ENCODE assay signal across 1 cellular context in genomic region chr6:24394777-24395437, GRCh38.
TF ChIP-seq lines count a peak whose summit lies in the region.

No MANE protein-coding gene starts in this region.

TF ChIP-seq in K562, 482 proteins besides CTCF, POLR2A, EP300 and RAD21 (continued from another document):
- TF ChIP-seq POLR2G (IDR thresholded peaks at IDR 0.05; ENCODE audit: low read depth, low read length), result no peak
- no peak for TF ChIP-seq IRF1 (CRISPR knock-in tag; IDR thresholded peaks at IDR 0.05; ENCODE audit: borderline replicate concordance)
- TF ChIP-seq TGIF2 (CRISPR knock-in tag; IDR thresholded peaks at IDR 0.05), result no peak
- peak; percentile 63 for TF ChIP-seq CEBPB (tag; IDR thresholded peaks at IDR 0.05)
- TF ChIP-seq CEBPG (CRISPR knock-in tag; IDR thresholded peaks at IDR 0.05), result no peak
- peak in 1 of 2 experiments; percentile 81; a peak in 2 of 4 replicates for TF ChIP-seq CEBPG (tag; conservative IDR thresholded peaks at IDR 0.05 in 1 of 2, IDR thresholded peaks at IDR 0.05 in 1 of 2)
- no peak for TF ChIP-seq RCOR1 (IDR thresholded peaks at IDR 0.05; ENCODE audit: borderline replicate concordance in 1 of 2, low read depth in 2 of 2, low read length in 2 of 2)
- TF ChIP-seq CHCHD3 (CRISPR knock-in tag; IDR thresholded peaks at IDR 0.05), result no peak
- no peak for TF ChIP-seq ATF6 (CRISPR knock-in tag; IDR thresholded peaks at IDR 0.05)
- no peak for TF ChIP-seq HNRNPL (IDR thresholded peaks at IDR 0.05; ENCODE audit: low read depth, low read length)
- TF ChIP-seq FOXJ2 (tag; IDR thresholded peaks at IDR 0.05), result no peak
- TF ChIP-seq ZBTB9 (CRISPR knock-in tag; IDR thresholded peaks at IDR 0.05), result no peak
- TF ChIP-seq ARNT (IDR thresholded peaks at IDR 0.05), result no peak
- no peak for TF ChIP-seq ZNF384 (IDR thresholded peaks at IDR 0.05; ENCODE audit: low read depth, low read length)
- TF ChIP-seq CUX1 (CRISPR knock-in tag; IDR thresholded peaks at IDR 0.05), result no peak
- TF ChIP-seq HMGN3 (IDR thresholded peaks at IDR 0.05; ENCODE audit: borderline replicate concordance, extremely low read depth, insufficient read length, low read depth, low read length), result no peak
- TF ChIP-seq HNRNPH1 (optimal IDR thresholded peaks at IDR 0.05; ENCODE audit: low read depth, low read length), result no peak
- no peak for TF ChIP-seq ZNF57 (CRISPR knock-in tag; IDR thresholded peaks at IDR 0.05)
- no peak for TF ChIP-seq CXXC5 (CRISPR knock-in tag; IDR thresholded peaks at IDR 0.05)
- TF ChIP-seq CREB3L1 (IDR thresholded peaks at IDR 0.05; ENCODE audit: borderline replicate concordance, low read depth), result no peak
- no peak for TF ChIP-seq MYNN (IDR thresholded peaks at IDR 0.05)
- TF ChIP-seq MYNN (CRISPR knock-in tag; IDR thresholded peaks at IDR 0.05), result no peak
- no peak for TF ChIP-seq ZKSCAN3 (CRISPR knock-in tag; IDR thresholded peaks at IDR 0.05)
- no peak for TF ChIP-seq ZNF584 (CRISPR knock-in tag; IDR thresholded peaks at IDR 0.05; ENCODE audit: low read depth)
- no peak for TF ChIP-seq SUPT5H (IDR thresholded peaks at IDR 0.05)
- no peak for TF ChIP-seq THRA (IDR thresholded peaks at IDR 0.05)
- TF ChIP-seq TFAM (CRISPR knock-in tag; conservative IDR thresholded peaks at IDR 0.05), result no peak
- no peak for TF ChIP-seq CCNT2 (IDR thresholded peaks at IDR 0.05; ENCODE audit: borderline replicate concordance, extremely low read depth, insufficient read length, low read depth, low read length)
- peak; percentile 56; the same call in 1 of the 2 replicates for TF ChIP-seq FOSL1 (tag; conservative IDR thresholded peaks at IDR 0.05)
- TF ChIP-seq SMARCC2 (IDR thresholded peaks at IDR 0.05; ENCODE audit: low read depth), result no peak
- 0 out of 2 replicates have a peak, but pooled peaks have one; percentile 9 for TF ChIP-seq BHLHE40 (IDR thresholded peaks at IDR 0.05; ENCODE audit: low read length)
